In the genomic region with DNA sequence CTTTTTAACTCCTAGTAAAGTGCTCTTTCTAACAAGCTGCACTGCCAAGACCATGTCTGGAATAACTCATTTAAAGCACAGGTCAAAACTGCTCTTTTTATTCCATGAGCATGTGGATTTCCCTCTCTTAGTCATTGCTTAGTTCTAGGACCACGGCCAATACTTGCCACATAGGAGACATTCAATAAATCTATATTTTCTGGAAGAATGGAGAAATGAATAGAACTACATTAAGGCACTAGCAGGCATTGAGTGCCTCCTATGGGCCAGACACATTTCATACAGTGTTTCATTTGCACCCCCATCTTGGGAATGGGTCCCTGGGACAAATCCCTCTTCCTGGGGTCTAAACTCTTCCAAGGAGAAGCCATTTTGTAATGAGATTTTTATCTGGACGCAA, we compare ENCODE assay signal across 12 cellular contexts.
DNase-seq lines count a peak whose midpoint lies in the region; TF ChIP-seq lines count a peak whose summit lies in the region.
"Had no signal": no experiment of that assay in that cellular context is flagged by ENCODE, and none has a peak within 500 bp of the region (broad histone marks: within the 10 kb centered on the region; RNA-seq: fewer than 3 reads in every experiment).

No MANE protein-coding gene starts in this region.

- peaks cover 0 to 14% (median 0%) of the 10 kb centered on the region in 4 donors for H3K4me1 ChIP-seq in stomach

- DNase-seq in OCI-M1 (lab: John Stamatoyannopoulos, UW) (peak; percentile 47), fibroblast of the aortic adventitia (ENCODE audit: low read depth) (peak; percentile 96), SW480 (ENCODE audit: low spot score) (no peak), HT-29 (ENCODE audit: low spot score) (no peak), T-helper 1 cell (no peak), stomach (no peak)
- DNase-seq: activated CD4-positive, alpha-beta T cell treated with anti-CD3 and anti-CD28 coated beads, Interleukin-2, amount 50 U/mL, for 4 hours; amniotic stem cell; NK-92 treated with Interleukin-12 subunit alpha and Interleukin-12 subunit beta, amount 100 ng/mL, for 24 hours had no signal

- TF ChIP-seq CTCF in 22Rv1 (IDR thresholded peaks at IDR 0.05), result 0 out of 2 replicates have a peak, but pooled peaks have one; percentile 10
- TF ChIP-seq CTCF in GM12872 (IDR thresholded peaks at IDR 0.05; ENCODE audit: insufficient read depth, low read depth, low read length), result peak; percentile 45; the same call in 2 of the 3 replicates
- TF ChIP-seq CTCF in fibroblast of the aortic adventitia (IDR thresholded peaks at IDR 0.05; ENCODE audit: insufficient read depth, low read length), result peak; percentile 58
- TF ChIP-seq CTCF in stomach (IDR thresholded peaks at IDR 0.05), result no peak

- intact Hi-C loops in stomach (cut with DNase I; ENCODE audit: low total_unique reads), result no loop called here

- H3K4me3 ChIP-seq in fibroblast of the aortic adventitia (ENCODE audit: low read depth, low read length), result no peak overlapping the region
- H3K4me3 ChIP-seq in stomach, result no peak overlapping the region
- H3K4me3 ChIP-seq: skin epidermis had no signal

- no peak overlapping the region for H3K27ac ChIP-seq in 22Rv1
- H3K27ac ChIP-seq in stomach, result no peak overlapping the region
- H3K27ac ChIP-seq: skin epidermis had no signal

- no peaks in the 10 kb centered on the region for H3K9me3 ChIP-seq in stomach

- no peak for TF ChIP-seq POLR2A in stomach (IDR thresholded peaks at IDR 0.05)

- 77 to 86% (median 82%) methylated on average over 2 of the region's 2 CpGs for WGBS in stomach, 5 donors

- H3K36me3 ChIP-seq in stomach, result no peaks in the 10 kb centered on the region

- no peaks in the 10 kb centered on the region for H3K27me3 ChIP-seq in stomach

- TF ChIP-seq EP300 in stomach (IDR thresholded peaks at IDR 0.05), result no peak

Comparison
In these comparisons a context has a peak if more than half of its experiments do, and no peak if none do; other contexts are left out.
1. CTCF ChIP-seq: peak in 22Rv1 (single experiment), GM12872 (single experiment) and fibroblast of the aortic adventitia (single experiment); none in stomach (0 of 7).
2. DNase-seq: peak in OCI-M1 (single experiment) and fibroblast of the aortic adventitia (single experiment); none in SW480 (single experiment), HT-29 (single experiment), T-helper 1 cell (0 of 5) and stomach (single experiment).